8 cellular contexts compared by ENCODE assay signal in the genomic region with DNA sequence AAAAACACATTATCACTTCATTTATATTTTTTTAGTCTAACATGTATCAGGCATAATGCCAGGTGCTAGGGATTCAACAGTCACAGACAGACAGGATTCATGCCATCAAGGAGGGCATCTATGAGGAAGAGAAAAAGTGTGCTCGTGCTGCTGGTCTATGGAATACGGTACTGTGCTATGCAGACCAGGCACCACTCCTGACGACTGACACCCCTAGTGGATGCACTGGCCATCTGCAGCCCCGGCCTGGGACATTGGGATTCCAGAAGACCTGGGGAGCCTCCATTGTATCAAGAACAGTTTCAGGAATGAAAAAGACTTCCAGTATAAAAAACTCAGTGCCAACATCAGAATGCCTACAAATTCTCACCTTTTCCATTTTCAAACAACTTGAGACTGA.
DNase-seq lines count a peak whose midpoint lies in the region; ATAC-seq and FAIRE-seq lines count a peak whose summit lies in the region.

No MANE protein-coding gene starts in this region.

- no peaks in the 10 kb centered on the region for H3K9me3 Mint-ChIP-seq in effector memory CD8-positive, alpha-beta T cell
- peaks cover 0 to 2% (median 0%) of the 10 kb centered on the region in 9 donors for H3K9me3 Mint-ChIP-seq in naive thymus-derived CD8-positive, alpha-beta T cell

- peak overlapping the region in 1 of 2 donors; percentile 44 for H3K27ac Mint-ChIP-seq in effector memory CD8-positive, alpha-beta T cell
- H3K27ac Mint-ChIP-seq in naive thymus-derived CD8-positive, alpha-beta T cell, result peak overlapping the region in 6 of 10 donors; percentile 10 to 64 (median 34)

- FAIRE-seq in GM19239 (lab: Jason Lieb, UNC), result peak; percentile 80

- H3K4me3 Mint-ChIP-seq in effector memory CD8-positive, alpha-beta T cell, result peak overlapping the region in 1 of 2 donors; percentile 13
- H3K4me3 Mint-ChIP-seq in naive thymus-derived CD8-positive, alpha-beta T cell, result no peak overlapping the region

- POLR2A ChIA-PET in naive thymus-derived CD8-positive, alpha-beta T cell (lab: Charles Lee), result interaction anchor here (0.6 kb wide), 1 partner anchor 91 kb away, joined by 3 read pairs; no protein-coding TSS in a partner anchor

- H3K27me3 Mint-ChIP-seq in effector memory CD8-positive, alpha-beta T cell, result no peaks in the 10 kb centered on the region
- no peaks in the 10 kb centered on the region for H3K27me3 Mint-ChIP-seq in naive thymus-derived CD8-positive, alpha-beta T cell

- peaks cover 11% of the 10 kb centered on the region for H3K36me3 Mint-ChIP-seq in effector memory CD8-positive, alpha-beta T cell (ENCODE audit: insufficient read depth)
- H3K36me3 Mint-ChIP-seq in naive thymus-derived CD8-positive, alpha-beta T cell, result peaks cover 0 to 27% (median 9%) of the 10 kb centered on the region in 3 donors

- peak; percentile 68 for ATAC-seq in HG03159 (IDR thresholded peaks at IDR 0.05; ENCODE audit: unreplicated experiment)
- ATAC-seq in effector memory CD8-positive, alpha-beta T cell (replicated peaks), result peak; percentile 60
- peak; percentile 60 to 66 for ATAC-seq in naive thymus-derived CD8-positive, alpha-beta T cell

- H3K4me1 Mint-ChIP-seq in effector memory CD8-positive, alpha-beta T cell (ENCODE audit: low read depth in 2 of 2), result peaks cover 45 to 73% of the 10 kb centered on the region in 2 donors
- H3K4me1 Mint-ChIP-seq in naive thymus-derived CD8-positive, alpha-beta T cell, result peaks cover 34 to 87% (median 75%) of the 10 kb centered on the region in 4 donors

- peak; percentile 5 for DNase-seq in DMS 273 treated with DMSO at 0.1 percent for 48 hours (lab: John Stamatoyannopoulos, UW)
- DNase-seq in GM19239 (ENCODE audit: insufficient read length, low spot score), result no peak
- peak; percentile 84 for DNase-seq in OCI-M1 (lab: John Stamatoyannopoulos, UW)
- DNase-seq in effector memory CD8-positive, alpha-beta T cell, result peak in 2 of 3 experiments; percentile 16 to 18
- DNase-seq in naive thymus-derived CD8-positive, alpha-beta T cell, result peak in 1 of 10 donors; percentile 11
- DNase-seq in ureter (ENCODE audit: low spot score), result no peak
- DNase-seq in NCI-H1092 (lab: John Stamatoyannopoulos, UW), result no peak

Comparison
In these comparisons a context has a peak if more than half of its experiments do, and no peak if none do; other contexts are left out.
1. DNase-seq: peak in DMS 273 treated with DMSO at 0.1 percent for 48 hours (single experiment), OCI-M1 (single experiment) and effector memory CD8-positive, alpha-beta T cell (2 of 3); none in GM19239 (single experiment), ureter (single experiment) and NCI-H1092 (single experiment).
2. Peak in every context shown above with its lines, with median percentiles within 50 percentile points of each other: ATAC-seq.